2 cellular contexts compared by ENCODE assay signal in the genomic region with DNA sequence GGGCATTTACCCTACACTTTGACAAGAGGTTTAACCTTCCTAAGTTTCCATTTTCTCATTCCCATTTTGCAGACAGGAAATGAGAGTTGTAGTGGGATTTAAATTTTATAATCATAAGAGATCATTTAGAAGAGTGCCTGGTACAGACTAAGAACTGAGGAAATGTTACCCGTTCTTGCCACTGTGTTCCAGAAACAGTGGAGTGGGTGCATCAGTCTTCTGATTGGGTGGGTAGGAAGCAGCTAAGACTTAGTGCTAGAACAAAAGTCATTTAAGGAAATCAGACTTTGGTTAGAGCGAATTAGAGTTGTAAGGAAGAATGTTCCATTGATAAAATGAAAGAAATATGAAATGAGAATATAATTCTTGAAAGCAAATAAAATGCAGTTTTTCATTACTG.
TF ChIP-seq lines count a peak whose summit lies in the region.

No MANE protein-coding gene starts in this region.

TF ChIP-seq in GM23338, 12 proteins besides CTCF, POLR2A, EP300 and RAD21:
- TF ChIP-seq STAT1 (IDR thresholded peaks at IDR 0.05; ENCODE audit: unreplicated experiment) (no peak), CREB1 (CRISPR knock-in tag; IDR thresholded peaks at IDR 0.05; ENCODE audit: low read depth) (no peak), NANOG (IDR thresholded peaks at IDR 0.05; ENCODE audit: borderline replicate concordance) (no peak)
- TF ChIP-seq, protein P1, sequence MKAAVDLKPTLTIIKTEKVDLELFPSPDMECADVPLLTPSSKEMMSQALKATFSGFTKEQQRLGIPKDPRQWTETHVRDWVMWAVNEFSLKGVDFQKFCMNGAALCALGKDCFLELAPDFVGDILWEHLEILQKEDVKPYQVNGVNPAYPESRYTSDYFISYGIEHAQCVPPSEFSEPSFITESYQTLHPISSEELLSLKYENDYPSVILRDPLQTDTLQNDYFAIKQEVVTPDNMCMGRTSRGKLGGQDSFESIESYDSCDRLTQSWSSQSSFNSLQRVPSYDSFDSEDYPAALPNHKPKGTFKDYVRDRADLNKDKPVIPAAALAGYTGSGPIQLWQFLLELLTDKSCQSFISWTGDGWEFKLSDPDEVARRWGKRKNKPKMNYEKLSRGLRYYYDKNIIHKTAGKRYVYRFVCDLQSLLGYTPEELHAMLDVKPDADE (IDR thresholded peaks at IDR 0.05) = no peak
- TF ChIP-seq, protein P2, sequence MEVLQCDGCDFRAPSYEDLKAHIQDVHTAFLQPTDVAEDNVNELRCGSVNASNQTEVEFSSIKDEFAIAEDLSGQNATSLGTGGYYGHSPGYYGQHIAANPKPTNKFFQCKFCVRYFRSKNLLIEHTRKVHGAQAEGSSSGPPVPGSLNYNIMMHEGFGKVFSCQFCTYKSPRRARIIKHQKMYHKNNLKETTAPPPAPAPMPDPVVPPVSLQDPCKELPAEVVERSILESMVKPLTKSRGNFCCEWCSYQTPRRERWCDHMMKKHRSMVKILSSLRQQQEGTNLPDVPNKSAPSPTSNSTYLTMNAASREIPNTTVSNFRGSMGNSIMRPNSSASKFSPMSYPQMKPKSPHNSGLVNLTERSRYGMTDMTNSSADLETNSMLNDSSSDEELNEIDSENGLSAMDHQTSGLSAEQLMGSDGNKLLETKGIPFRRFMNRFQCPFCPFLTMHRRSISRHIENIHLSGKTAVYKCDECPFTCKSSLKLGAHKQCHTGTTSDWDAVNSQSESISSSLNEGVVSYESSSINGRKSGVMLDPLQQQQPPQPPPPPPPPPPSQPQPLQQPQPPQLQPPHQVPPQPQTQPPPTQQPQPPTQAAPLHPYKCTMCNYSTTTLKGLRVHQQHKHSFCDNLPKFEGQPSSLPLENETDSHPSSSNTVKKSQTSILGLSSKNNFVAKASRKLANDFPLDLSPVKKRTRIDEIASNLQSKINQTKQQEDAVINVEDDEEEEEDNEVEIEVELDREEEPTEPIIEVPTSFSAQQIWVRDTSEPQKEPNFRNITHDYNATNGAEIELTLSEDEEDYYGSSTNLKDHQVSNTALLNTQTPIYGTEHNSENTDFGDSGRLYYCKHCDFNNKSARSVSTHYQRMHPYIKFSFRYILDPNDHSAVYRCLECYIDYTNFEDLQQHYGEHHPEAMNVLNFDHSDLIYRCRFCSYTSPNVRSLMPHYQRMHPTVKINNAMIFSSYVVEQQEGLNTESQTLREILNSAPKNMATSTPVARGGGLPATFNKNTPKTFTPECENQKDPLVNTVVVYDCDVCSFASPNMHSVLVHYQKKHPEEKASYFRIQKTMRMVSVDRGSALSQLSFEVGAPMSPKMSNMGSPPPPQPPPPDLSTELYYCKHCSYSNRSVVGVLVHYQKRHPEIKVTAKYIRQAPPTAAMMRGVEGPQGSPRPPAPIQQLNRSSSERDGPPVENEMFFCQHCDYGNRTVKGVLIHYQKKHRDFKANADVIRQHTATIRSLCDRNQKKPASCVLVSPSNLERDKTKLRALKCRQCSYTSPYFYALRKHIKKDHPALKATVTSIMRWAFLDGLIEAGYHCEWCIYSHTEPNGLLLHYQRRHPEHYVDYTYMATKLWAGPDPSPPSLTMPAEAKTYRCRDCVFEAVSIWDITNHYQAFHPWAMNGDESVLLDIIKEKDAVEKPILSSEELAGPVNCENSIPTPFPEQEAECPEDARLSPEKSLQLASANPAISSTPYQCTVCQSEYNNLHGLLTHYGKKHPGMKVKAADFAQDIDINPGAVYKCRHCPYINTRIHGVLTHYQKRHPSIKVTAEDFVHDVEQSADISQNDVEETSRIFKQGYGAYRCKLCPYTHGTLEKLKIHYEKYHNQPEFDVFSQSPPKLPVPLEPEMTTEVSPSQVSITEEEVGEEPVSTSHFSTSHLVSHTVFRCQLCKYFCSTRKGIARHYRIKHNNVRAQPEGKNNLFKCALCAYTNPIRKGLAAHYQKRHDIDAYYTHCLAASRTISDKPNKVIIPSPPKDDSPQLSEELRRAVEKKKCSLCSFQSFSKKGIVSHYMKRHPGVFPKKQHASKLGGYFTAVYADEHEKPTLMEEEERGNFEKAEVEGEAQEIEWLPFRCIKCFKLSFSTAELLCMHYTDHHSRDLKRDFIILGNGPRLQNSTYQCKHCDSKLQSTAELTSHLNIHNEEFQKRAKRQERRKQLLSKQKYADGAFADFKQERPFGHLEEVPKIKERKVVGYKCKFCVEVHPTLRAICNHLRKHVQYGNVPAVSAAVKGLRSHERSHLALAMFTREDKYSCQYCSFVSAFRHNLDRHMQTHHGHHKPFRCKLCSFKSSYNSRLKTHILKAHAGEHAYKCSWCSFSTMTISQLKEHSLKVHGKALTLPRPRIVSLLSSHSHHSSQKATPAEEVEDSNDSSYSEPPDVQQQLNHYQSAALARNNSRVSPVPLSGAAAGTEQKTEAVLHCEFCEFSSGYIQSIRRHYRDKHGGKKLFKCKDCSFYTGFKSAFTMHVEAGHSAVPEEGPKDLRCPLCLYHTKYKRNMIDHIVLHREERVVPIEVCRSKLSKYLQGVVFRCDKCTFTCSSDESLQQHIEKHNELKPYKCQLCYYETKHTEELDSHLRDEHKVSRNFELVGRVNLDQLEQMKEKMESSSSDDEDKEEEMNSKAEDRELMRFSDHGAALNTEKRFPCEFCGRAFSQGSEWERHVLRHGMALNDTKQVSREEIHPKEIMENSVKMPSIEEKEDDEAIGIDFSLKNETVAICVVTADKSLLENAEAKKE (CRISPR knock-in tag; IDR thresholded peaks at IDR 0.05) = no peak

TF ChIP-seq in H1, 55 proteins besides CTCF, POLR2A, EP300 and RAD21:
- TF ChIP-seq TBP (IDR thresholded peaks at IDR 0.05; ENCODE audit: low read depth, low read length) (no peak), RFX5 (IDR thresholded peaks at IDR 0.05; ENCODE audit: borderline replicate concordance, low read depth, low read length) (no peak), HDAC6 (IDR thresholded peaks at IDR 0.05; ENCODE audit: low read depth, low read length) (no peak), BACH1 (IDR thresholded peaks at IDR 0.05; ENCODE audit: low read length) (no peak), CREB1 (IDR thresholded peaks at IDR 0.05) (no peak), RNF2 (IDR thresholded peaks at IDR 0.05; ENCODE audit: borderline replicate concordance, low read depth, low read length, missing control alignments, poor library complexity, severe bottlenecking) (no peak), SAP30 (IDR thresholded peaks at IDR 0.05; ENCODE audit: insufficient read depth, insufficient replicate concordance, low read length) (no peak), JUND (IDR thresholded peaks at IDR 0.05; ENCODE audit: low read length) (no peak)
- TF ChIP-seq, protein P3, sequence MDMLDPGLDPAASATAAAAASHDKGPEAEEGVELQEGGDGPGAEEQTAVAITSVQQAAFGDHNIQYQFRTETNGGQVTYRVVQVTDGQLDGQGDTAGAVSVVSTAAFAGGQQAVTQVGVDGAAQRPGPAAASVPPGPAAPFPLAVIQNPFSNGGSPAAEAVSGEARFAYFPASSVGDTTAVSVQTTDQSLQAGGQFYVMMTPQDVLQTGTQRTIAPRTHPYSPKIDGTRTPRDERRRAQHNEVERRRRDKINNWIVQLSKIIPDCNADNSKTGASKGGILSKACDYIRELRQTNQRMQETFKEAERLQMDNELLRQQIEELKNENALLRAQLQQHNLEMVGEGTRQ (IDR thresholded peaks at IDR 0.05; ENCODE audit: low read length) = no peak
- TF ChIP-seq, protein P4, sequence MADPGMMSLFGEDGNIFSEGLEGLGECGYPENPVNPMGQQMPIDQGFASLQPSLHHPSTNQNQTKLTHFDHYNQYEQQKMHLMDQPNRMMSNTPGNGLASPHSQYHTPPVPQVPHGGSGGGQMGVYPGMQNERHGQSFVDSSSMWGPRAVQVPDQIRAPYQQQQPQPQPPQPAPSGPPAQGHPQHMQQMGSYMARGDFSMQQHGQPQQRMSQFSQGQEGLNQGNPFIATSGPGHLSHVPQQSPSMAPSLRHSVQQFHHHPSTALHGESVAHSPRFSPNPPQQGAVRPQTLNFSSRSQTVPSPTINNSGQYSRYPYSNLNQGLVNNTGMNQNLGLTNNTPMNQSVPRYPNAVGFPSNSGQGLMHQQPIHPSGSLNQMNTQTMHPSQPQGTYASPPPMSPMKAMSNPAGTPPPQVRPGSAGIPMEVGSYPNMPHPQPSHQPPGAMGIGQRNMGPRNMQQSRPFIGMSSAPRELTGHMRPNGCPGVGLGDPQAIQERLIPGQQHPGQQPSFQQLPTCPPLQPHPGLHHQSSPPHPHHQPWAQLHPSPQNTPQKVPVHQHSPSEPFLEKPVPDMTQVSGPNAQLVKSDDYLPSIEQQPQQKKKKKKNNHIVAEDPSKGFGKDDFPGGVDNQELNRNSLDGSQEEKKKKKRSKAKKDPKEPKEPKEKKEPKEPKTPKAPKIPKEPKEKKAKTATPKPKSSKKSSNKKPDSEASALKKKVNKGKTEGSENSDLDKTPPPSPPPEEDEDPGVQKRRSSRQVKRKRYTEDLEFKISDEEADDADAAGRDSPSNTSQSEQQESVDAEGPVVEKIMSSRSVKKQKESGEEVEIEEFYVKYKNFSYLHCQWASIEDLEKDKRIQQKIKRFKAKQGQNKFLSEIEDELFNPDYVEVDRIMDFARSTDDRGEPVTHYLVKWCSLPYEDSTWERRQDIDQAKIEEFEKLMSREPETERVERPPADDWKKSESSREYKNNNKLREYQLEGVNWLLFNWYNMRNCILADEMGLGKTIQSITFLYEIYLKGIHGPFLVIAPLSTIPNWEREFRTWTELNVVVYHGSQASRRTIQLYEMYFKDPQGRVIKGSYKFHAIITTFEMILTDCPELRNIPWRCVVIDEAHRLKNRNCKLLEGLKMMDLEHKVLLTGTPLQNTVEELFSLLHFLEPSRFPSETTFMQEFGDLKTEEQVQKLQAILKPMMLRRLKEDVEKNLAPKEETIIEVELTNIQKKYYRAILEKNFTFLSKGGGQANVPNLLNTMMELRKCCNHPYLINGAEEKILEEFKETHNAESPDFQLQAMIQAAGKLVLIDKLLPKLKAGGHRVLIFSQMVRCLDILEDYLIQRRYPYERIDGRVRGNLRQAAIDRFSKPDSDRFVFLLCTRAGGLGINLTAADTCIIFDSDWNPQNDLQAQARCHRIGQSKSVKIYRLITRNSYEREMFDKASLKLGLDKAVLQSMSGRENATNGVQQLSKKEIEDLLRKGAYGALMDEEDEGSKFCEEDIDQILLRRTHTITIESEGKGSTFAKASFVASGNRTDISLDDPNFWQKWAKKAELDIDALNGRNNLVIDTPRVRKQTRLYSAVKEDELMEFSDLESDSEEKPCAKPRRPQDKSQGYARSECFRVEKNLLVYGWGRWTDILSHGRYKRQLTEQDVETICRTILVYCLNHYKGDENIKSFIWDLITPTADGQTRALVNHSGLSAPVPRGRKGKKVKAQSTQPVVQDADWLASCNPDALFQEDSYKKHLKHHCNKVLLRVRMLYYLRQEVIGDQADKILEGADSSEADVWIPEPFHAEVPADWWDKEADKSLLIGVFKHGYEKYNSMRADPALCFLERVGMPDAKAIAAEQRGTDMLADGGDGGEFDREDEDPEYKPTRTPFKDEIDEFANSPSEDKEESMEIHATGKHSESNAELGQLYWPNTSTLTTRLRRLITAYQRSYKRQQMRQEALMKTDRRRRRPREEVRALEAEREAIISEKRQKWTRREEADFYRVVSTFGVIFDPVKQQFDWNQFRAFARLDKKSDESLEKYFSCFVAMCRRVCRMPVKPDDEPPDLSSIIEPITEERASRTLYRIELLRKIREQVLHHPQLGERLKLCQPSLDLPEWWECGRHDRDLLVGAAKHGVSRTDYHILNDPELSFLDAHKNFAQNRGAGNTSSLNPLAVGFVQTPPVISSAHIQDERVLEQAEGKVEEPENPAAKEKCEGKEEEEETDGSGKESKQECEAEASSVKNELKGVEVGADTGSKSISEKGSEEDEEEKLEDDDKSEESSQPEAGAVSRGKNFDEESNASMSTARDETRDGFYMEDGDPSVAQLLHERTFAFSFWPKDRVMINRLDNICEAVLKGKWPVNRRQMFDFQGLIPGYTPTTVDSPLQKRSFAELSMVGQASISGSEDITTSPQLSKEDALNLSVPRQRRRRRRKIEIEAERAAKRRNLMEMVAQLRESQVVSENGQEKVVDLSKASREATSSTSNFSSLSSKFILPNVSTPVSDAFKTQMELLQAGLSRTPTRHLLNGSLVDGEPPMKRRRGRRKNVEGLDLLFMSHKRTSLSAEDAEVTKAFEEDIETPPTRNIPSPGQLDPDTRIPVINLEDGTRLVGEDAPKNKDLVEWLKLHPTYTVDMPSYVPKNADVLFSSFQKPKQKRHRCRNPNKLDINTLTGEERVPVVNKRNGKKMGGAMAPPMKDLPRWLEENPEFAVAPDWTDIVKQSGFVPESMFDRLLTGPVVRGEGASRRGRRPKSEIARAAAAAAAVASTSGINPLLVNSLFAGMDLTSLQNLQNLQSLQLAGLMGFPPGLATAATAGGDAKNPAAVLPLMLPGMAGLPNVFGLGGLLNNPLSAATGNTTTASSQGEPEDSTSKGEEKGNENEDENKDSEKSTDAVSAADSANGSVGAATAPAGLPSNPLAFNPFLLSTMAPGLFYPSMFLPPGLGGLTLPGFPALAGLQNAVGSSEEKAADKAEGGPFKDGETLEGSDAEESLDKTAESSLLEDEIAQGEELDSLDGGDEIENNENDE (IDR thresholded peaks at IDR 0.05; ENCODE audit: insufficient replicate concordance, low read length) = no peak
TF ChIP-seq in H1: peak in this region for 0.
